In genomic region chr21:35139382-35139715, GRCh38 we compare ENCODE assay signal across 13 cellular contexts.
A peak's percentile ranks its signal among the peaks of the same experiment; 100 is the strongest.
DNase-seq lines count a peak whose midpoint lies in the region; ATAC-seq and TF ChIP-seq lines count a peak whose summit lies in the region.
"Had no signal": no experiment of that assay in that cellular context is flagged by ENCODE, and none has a peak within 500 bp of the region (broad histone marks: within the 10 kb centered on the region; RNA-seq: fewer than 3 reads in every experiment).

No MANE protein-coding gene starts in this region.

- no peaks in the 10 kb centered on the region for H3K36me3 Mint-ChIP-seq in activated CD4-positive, alpha-beta T cell treated with anti-CD3 and anti-CD28 coated beads, Interleukin-2, amount 10 ng/mL, durations not matched to agents 24 days and 14 days (ENCODE audit: low read depth)
- H3K36me3 Mint-ChIP-seq in activated T-helper 17 cell treated with anti-CD3 and anti-CD28 coated beads, Interleukin-2, amount 50 U/mL, for 72 hours (ENCODE audit: low read depth), result no peaks in the 10 kb centered on the region
- no peaks in the 10 kb centered on the region for H3K36me3 Mint-ChIP-seq in immature natural killer cell

- H3K4me2 ChIP-seq in skeletal muscle satellite cell (ENCODE audit: low read length), result peak overlapping the region; percentile 70

- peaks cover 5% of the 10 kb centered on the region for H3K9me3 Mint-ChIP-seq in activated CD4-positive, alpha-beta T cell treated with anti-CD3 and anti-CD28 coated beads, Interleukin-2, amount 10 ng/mL, durations not matched to agents 24 days and 14 days
- H3K9me3 Mint-ChIP-seq in activated T-helper 17 cell treated with anti-CD3 and anti-CD28 coated beads, Interleukin-2, amount 50 U/mL, for 72 hours, result no peaks in the 10 kb centered on the region
- H3K9me3 Mint-ChIP-seq in immature natural killer cell, result no peaks in the 10 kb centered on the region

- peak overlapping the region; percentile 75 for H3K9ac ChIP-seq in skeletal muscle satellite cell (ENCODE audit: low read depth, low read length)

- H3K9me3 ChIP-seq in KOPT-K1 (ENCODE audit: insufficient read depth, low read length, poor library complexity, severe bottlenecking), result no peaks in the 10 kb centered on the region
- H3K9me3 ChIP-seq in skeletal muscle satellite cell (replicated peaks; ENCODE audit: low read length), result no peaks in the 10 kb centered on the region
- no peaks in the 10 kb centered on the region for H3K9me3 ChIP-seq in heart right ventricle
- H3K9me3 ChIP-seq: HAP-1, neutrophil had no signal

- H3K36me3 ChIP-seq in KOPT-K1 (ENCODE audit: insufficient read depth, low read length) (no peaks in the 10 kb centered on the region), skeletal muscle satellite cell (ENCODE audit: insufficient read depth, low read length) (no peaks in the 10 kb centered on the region), heart right ventricle (no peaks in the 10 kb centered on the region)
- H3K36me3 ChIP-seq: HAP-1, neutrophil had no signal

- peak; percentile 70 for ATAC-seq in activated T-helper 17 cell treated with anti-CD3 and anti-CD28 coated beads, Interleukin-2, amount 50 U/mL, for 72 hours (replicated peaks)
- no peak for ATAC-seq in heart right ventricle
- ATAC-seq: sciatic nerve had no signal

- no peak for DNase-seq in activated CD4-positive, alpha-beta T cell treated with anti-CD3 and anti-CD28 coated beads, Interleukin-2, amount 10 ng/mL, durations not matched to agents 24 days and 14 days
- DNase-seq in activated CD4-positive, alpha-beta T cell treated with anti-CD3 and anti-CD28 coated beads for 48 hours, result no peak
- no peak for DNase-seq in activated gamma-delta T cell treated with Interleukin-2 at 50 U/mL for 16 hours
- no peak for DNase-seq in immature natural killer cell
- no peak for DNase-seq in heart right ventricle
- DNase-seq: NCI-H2029, RPMI8226 had no signal

- H3K27ac ChIP-seq in KOPT-K1 (ENCODE audit: low read depth, low read length, poor library complexity, severe bottlenecking), result peak overlapping the region; percentile 61
- no peak overlapping the region for H3K27ac ChIP-seq in heart right ventricle
- H3K27ac ChIP-seq: neutrophil had no signal

- intact Hi-C loops in activated CD4-positive, alpha-beta T cell treated with anti-CD3 and anti-CD28 coated beads, Interleukin-2, amount 10 ng/mL, durations not matched to agents 24 days and 14 days (cut with micrococcal nuclease), result loop anchor here (1.0 to 5.0 kb wide), 11 partner anchors 12 to 261 kb away; no protein-coding TSS in a partner anchor
- intact Hi-C loops in heart right ventricle (cut with DNase I), result no loop called here

- no peaks in the 10 kb centered on the region for H3K27me3 Mint-ChIP-seq in activated CD4-positive, alpha-beta T cell treated with anti-CD3 and anti-CD28 coated beads, Interleukin-2, amount 10 ng/mL, durations not matched to agents 24 days and 14 days
- no peaks in the 10 kb centered on the region for H3K27me3 Mint-ChIP-seq in activated T-helper 17 cell treated with anti-CD3 and anti-CD28 coated beads, Interleukin-2, amount 50 U/mL, for 72 hours
- H3K27me3 Mint-ChIP-seq in immature natural killer cell (ENCODE audit: low read depth in 3 of 3), result peaks cover 0 to 4% (median 3%) of the 10 kb centered on the region in 3 donors

- WGBS in heart right ventricle, 2 donors, result 64 to 67% methylated on average over 4 of the region's 4 CpGs

- H3K27ac Mint-ChIP-seq in activated CD4-positive, alpha-beta T cell treated with anti-CD3 and anti-CD28 coated beads, Interleukin-2, amount 10 ng/mL, durations not matched to agents 24 days and 14 days, result peak overlapping the region; percentile 97
- H3K27ac Mint-ChIP-seq in activated T-helper 17 cell treated with anti-CD3 and anti-CD28 coated beads, Interleukin-2, amount 50 U/mL, for 72 hours, result peak overlapping the region; percentile 81
- no peak overlapping the region for H3K27ac Mint-ChIP-seq in immature natural killer cell

- H3K27me3 ChIP-seq in skeletal muscle satellite cell (ENCODE audit: control insufficient read depth, insufficient read depth, low read length), result no peaks in the 10 kb centered on the region
- peaks cover 0 to 5% (median 0%) of the 10 kb centered on the region in 7 donors for H3K27me3 ChIP-seq in heart right ventricle

- no peak for TF ChIP-seq CTCF in heart right ventricle (IDR thresholded peaks at IDR 0.05)

- peaks cover 27% of the 10 kb centered on the region for H3K4me1 Mint-ChIP-seq in activated CD4-positive, alpha-beta T cell treated with anti-CD3 and anti-CD28 coated beads, Interleukin-2, amount 10 ng/mL, durations not matched to agents 24 days and 14 days
- peaks cover 20% of the 10 kb centered on the region for H3K4me1 Mint-ChIP-seq in activated T-helper 17 cell treated with anti-CD3 and anti-CD28 coated beads, Interleukin-2, amount 50 U/mL, for 72 hours
- peaks cover 13 to 16% of the 10 kb centered on the region in 2 donors for H3K4me1 Mint-ChIP-seq in immature natural killer cell

- peak overlapping the region; percentile 74 for H3K4me3 Mint-ChIP-seq in activated CD4-positive, alpha-beta T cell treated with anti-CD3 and anti-CD28 coated beads, Interleukin-2, amount 10 ng/mL, durations not matched to agents 24 days and 14 days
- H3K4me3 Mint-ChIP-seq in activated T-helper 17 cell treated with anti-CD3 and anti-CD28 coated beads, Interleukin-2, amount 50 U/mL, for 72 hours, result peak overlapping the region; percentile 72
- H3K4me3 Mint-ChIP-seq in immature natural killer cell, result peak overlapping the region in 1 of 5 donors; percentile 42

- H3K4me1 ChIP-seq in skeletal muscle satellite cell (ENCODE audit: control insufficient read depth, insufficient read depth, low read length) (peaks cover 39% of the 10 kb centered on the region), heart right ventricle (peaks cover 0 to 9% (median 0%) of the 10 kb centered on the region in 9 donors)
- H3K4me1 ChIP-seq: HAP-1 had no signal

- H3K4me3 ChIP-seq in skeletal muscle satellite cell (ENCODE audit: low read length) (peak overlapping the region; percentile 23), heart right ventricle (no peak overlapping the region)
- H3K4me3 ChIP-seq: HAP-1 had no signal

Comparison
In these comparisons a context has a peak if more than half of its experiments do, and no peak if none do; other contexts are left out.
1. H3K27ac Mint-ChIP-seq: peak in activated CD4-positive, alpha-beta T cell treated with anti-CD3 and anti-CD28 coated beads, Interleukin-2, amount 10 ng/mL, durations not matched to agents 24 days and 14 days (single experiment) and activated T-helper 17 cell treated with anti-CD3 and anti-CD28 coated beads, Interleukin-2, amount 50 U/mL, for 72 hours (single experiment); none in immature natural killer cell (0 of 6).